ENCODE assay signal across 1 cellular context in the genomic region with DNA sequence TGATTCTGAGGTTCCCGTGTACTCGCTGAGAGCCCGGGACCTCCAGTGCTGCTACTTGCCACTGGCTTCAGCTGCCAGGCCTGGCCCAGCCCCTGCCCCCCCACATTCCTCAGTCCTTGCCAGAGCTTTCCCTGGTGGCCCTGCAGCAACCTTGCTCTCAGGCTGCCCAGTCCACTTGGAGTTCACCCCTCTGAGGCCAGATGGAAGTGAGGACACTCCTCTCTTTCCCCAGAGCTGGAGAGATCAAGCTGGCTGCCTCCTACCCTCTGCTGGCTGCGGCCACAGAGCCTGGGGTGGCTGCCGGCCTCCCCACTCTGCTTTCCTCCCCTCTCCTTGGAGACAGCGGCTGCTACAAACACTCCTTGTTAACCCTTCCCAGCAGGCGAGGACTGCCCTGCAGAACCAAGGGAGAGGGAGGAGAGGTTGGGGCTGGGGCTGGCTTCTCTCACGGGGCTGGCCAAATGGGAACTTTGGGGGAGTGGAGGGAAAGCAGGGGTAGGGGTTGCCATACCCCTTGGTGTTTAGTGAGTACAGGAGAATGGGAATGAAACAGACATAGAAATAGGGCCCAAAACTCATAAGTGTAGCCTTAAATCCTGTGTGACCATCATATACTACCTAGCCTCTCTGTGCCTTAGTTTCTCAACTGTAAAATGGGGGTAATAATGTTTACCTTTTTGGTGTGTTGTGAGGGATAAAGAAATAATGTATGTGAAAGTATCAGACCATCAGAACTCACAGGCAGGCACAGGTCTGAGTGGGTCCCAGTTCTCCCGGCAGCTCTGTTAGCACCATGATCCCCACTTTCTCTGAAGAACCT.
TF ChIP-seq lines count a peak whose summit lies in the region.

A gene (minus strand): TSS at position 295 of the 820 bp plus-strand sequence. CDS start 389 bp downstream, outside the sequence.

TF ChIP-seq in WTC11, 78 proteins besides CTCF, POLR2A, EP300 and RAD21:
- TF ChIP-seq ZNF263 (CRISPR knock-in tag; IDR thresholded peaks at IDR 0.05; ENCODE audit: low read depth) (no peak), SMAD4 (CRISPR knock-in tag; IDR thresholded peaks at IDR 0.05) (no peak), SMAD3 (CRISPR knock-in tag; IDR thresholded peaks at IDR 0.05; ENCODE audit: borderline replicate concordance) (no peak), IRF2 (CRISPR knock-in tag; IDR thresholded peaks at IDR 0.05; ENCODE audit: borderline replicate concordance, low read depth) (no peak), ESRRA (CRISPR knock-in tag; IDR thresholded peaks at IDR 0.05; ENCODE audit: borderline replicate concordance) (no peak), ZNF121 (CRISPR knock-in tag; IDR thresholded peaks at IDR 0.05) (no peak), ZNF317 (CRISPR knock-in tag; IDR thresholded peaks at IDR 0.05; ENCODE audit: borderline replicate concordance, low read depth) (no peak), HMGA2 (CRISPR knock-in tag; IDR thresholded peaks at IDR 0.05) (no peak), GTF2I (CRISPR knock-in tag; conservative IDR thresholded peaks at IDR 0.05) (no peak), NR2C2 (CRISPR knock-in tag; IDR thresholded peaks at IDR 0.05) (no peak), CREM (CRISPR knock-in tag; IDR thresholded peaks at IDR 0.05) (no peak), TEAD4 (CRISPR knock-in tag; IDR thresholded peaks at IDR 0.05) (no peak), RORB (CRISPR knock-in tag; IDR thresholded peaks at IDR 0.05) (no peak), ZNF138 (CRISPR knock-in tag; conservative IDR thresholded peaks at IDR 0.05) (no peak)
- TF ChIP-seq, protein P1, sequence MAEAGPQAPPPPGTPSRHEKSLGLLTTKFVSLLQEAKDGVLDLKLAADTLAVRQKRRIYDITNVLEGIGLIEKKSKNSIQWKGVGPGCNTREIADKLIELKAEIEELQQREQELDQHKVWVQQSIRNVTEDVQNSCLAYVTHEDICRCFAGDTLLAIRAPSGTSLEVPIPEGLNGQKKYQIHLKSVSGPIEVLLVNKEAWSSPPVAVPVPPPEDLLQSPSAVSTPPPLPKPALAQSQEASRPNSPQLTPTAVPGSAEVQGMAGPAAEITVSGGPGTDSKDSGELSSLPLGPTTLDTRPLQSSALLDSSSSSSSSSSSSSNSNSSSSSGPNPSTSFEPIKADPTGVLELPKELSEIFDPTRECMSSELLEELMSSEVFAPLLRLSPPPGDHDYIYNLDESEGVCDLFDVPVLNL (CRISPR knock-in tag; IDR thresholded peaks at IDR 0.05; ENCODE audit: borderline replicate concordance, low read depth) = no peak
- TF ChIP-seq, protein P2, sequence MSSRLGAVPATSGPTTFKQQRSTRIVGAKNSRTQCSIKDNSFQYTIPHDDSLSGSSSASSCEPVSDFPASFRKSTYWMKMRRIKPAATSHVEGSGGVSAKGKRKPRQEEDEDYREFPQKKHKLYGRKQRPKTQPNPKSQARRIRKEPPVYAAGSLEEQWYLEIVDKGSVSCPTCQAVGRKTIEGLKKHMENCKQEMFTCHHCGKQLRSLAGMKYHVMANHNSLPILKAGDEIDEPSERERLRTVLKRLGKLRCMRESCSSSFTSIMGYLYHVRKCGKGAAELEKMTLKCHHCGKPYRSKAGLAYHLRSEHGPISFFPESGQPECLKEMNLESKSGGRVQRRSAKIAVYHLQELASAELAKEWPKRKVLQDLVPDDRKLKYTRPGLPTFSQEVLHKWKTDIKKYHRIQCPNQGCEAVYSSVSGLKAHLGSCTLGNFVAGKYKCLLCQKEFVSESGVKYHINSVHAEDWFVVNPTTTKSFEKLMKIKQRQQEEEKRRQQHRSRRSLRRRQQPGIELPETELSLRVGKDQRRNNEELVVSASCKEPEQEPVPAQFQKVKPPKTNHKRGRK (CRISPR knock-in tag; IDR thresholded peaks at IDR 0.05; ENCODE audit: borderline replicate concordance) = no peak
- TF ChIP-seq, protein P3, sequence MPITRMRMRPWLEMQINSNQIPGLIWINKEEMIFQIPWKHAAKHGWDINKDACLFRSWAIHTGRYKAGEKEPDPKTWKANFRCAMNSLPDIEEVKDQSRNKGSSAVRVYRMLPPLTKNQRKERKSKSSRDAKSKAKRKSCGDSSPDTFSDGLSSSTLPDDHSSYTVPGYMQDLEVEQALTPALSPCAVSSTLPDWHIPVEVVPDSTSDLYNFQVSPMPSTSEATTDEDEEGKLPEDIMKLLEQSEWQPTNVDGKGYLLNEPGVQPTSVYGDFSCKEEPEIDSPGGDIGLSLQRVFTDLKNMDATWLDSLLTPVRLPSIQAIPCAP (CRISPR knock-in tag; IDR thresholded peaks at IDR 0.05) = no peak
- TF ChIP-seq, protein P4, sequence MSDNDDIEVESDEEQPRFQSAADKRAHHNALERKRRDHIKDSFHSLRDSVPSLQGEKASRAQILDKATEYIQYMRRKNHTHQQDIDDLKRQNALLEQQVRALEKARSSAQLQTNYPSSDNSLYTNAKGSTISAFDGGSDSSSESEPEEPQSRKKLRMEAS (CRISPR knock-in tag; IDR thresholded peaks at IDR 0.05) = no peak
